ENCODE assay signal across 8 cellular contexts in the genomic region with DNA sequence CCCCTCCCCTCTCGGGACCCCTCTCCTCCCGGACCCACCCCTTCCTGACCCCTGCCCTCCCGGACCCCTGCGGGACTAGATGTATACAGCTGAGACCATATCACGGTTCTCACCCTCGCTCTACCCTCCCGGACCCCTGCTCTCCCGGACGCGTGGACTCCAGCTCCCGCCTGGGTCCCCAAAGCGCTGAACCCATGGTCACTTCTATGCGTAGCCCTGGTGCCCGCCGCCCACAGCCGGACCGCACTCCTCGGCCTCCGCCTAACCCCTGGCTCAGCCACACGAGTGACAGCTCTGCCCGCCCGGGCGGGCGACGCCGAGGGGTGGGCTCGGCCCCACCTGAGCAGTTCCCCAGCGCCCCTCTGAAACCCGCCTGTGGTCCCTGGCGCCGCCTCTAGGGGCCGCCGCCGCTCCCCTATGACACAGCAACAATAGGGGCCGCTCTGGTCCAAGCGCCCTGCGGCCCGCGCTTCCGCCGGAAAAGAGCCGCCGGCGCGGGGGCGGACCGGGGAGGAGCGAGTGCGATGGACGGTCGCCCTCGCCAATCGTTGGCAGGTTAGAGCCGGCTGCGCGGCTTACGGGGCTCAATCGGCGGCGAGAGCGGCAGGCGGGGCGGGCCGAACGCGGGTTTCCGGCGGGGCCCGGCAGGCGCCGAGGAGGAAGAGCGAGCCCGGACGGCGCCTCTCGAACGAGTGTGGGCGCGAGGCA. TPM values are rescaled to one million over a fixed set of nuclear protein-coding genes. Genes with fewer than 3 reads are reported as not detected.
DNase-seq lines count a peak whose midpoint lies in the region; ATAC-seq and TF ChIP-seq lines count a peak whose summit lies in the region.

A gene with protein sequence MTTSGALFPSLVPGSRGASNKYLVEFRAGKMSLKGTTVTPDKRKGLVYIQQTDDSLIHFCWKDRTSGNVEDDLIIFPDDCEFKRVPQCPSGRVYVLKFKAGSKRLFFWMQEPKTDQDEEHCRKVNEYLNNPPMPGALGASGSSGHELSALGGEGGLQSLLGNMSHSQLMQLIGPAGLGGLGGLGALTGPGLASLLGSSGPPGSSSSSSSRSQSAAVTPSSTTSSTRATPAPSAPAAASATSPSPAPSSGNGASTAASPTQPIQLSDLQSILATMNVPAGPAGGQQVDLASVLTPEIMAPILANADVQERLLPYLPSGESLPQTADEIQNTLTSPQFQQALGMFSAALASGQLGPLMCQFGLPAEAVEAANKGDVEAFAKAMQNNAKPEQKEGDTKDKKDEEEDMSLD (plus strand): TSS at position 657 of the 708 bp plus-strand sequence. CDS start 572 bp downstream, outside the sequence.

- peak within 1 kb of the TSS; percentile 92 for H3K4me3 ChIP-seq in BJ (ENCODE audit: low read depth, low read length)

- H3K27ac ChIP-seq in cingulate gyrus (ENCODE audit: low read depth, low read length): peak within 1 kb of the TSS; percentile 98
- H3K27ac ChIP-seq in layer of hippocampus (ENCODE audit: low read depth, low read length): peak within 1 kb of the TSS; percentile 98

- DNase-seq in BJ (ENCODE audit: low read depth): peak; percentile 72
- DNase-seq in GM19238 (ENCODE audit: insufficient read length, low spot score): peak; percentile 100
- peak; percentile 92 to 95 for DNase-seq in NCI-H524 (lab: John Stamatoyannopoulos, UW)
- peak; percentile 95 to 96 for DNase-seq in activated CD4-positive, alpha-beta T cell treated with anti-CD3 and anti-CD28 coated beads for 4 hours
- DNase-seq in stimulated activated CD4-positive, alpha-beta T cell treated with anti-CD3 and anti-CD28 coated beads, Interleukin-1b, Interleukin-23, amount 100 ng/mL, for 4 hours (ENCODE audit: low read depth in 2 of 2): peak; percentile 95 to 97

- POLR2A ChIA-PET in BJ (lab: Charles Lee): interaction anchor here (0.6 kb wide), 1 partner anchor 165 kb away, joined by 3 read pairs; no protein-coding TSS in a partner anchor

- CTCF ChIA-PET in BJ (lab: Yijun Ruan, JAX): interaction anchor here (0.6 to 6.9 kb wide), 13 partner anchors 9 to 103 kb away, joined by 3 to 55 read pairs (median 4); a partner anchor contains a TSS

- peak; percentile 91 for TF ChIP-seq CTCF in BJ (IDR thresholded peaks at IDR 0.05; ENCODE audit: insufficient read depth, low read depth, low read length)

- peak; percentile 72 for ATAC-seq in HG03442 (IDR thresholded peaks at IDR 0.05; ENCODE audit: unreplicated experiment)

- H3K36me3 ChIP-seq in BJ (ENCODE audit: control insufficient read depth, insufficient read depth, low read length): peaks cover 18% of the 10 kb centered on the region

- H3K27me3 ChIP-seq in BJ (ENCODE audit: control insufficient read depth, insufficient read depth, low read length) (no peaks in the 10 kb centered on the region), layer of hippocampus (ENCODE audit: control insufficient read depth, insufficient read depth, low read length) (no peaks in the 10 kb centered on the region)

RNA-seq across cellular contexts. Expression of the gene that starts here (rescaled TPM):
- 81.5 and 115 TPM in 2 replicates for polyA plus RNA-seq in BJ (2011; rRNA removed)
- 29.3 and 41.0 TPM in 2 replicates for polyA minus RNA-seq in BJ (2011; rRNA and poly(A)+ RNA removed)

Comparison
In these comparisons a context has a peak if more than half of its experiments do, and no peak if none do; other contexts are left out.
1. Peak in every context shown above with its lines: DNase-seq, ATAC-seq, H3K4me3 ChIP-seq and H3K27ac ChIP-seq.